In genomic region chr3:49358884-49359225, GRCh38 we compare ENCODE assay signal across 8 cellular contexts. TPM values are rescaled to one million over a fixed set of nuclear protein-coding genes. Genes with fewer than 3 reads are reported as not detected.
DNase-seq lines count a peak whose midpoint lies in the region; TF ChIP-seq lines count a peak whose summit lies in the region.

No MANE protein-coding gene starts in this region.

- peaks cover 21% of the 10 kb centered on the region for H3K4me1 Mint-ChIP-seq in activated CD4-positive, alpha-beta T cell treated with anti-CD3 and anti-CD28 coated beads, Interleukin-2, amount 10 ng/mL, durations not matched to agents 24 days and 14 days
- H3K4me1 Mint-ChIP-seq in endodermal cell, result peaks cover 10% of the 10 kb centered on the region

- peak overlapping the region; percentile 87 for H3K9ac ChIP-seq in OCI-LY3 (ENCODE audit: low read length)
- peak overlapping the region; percentile 49 for H3K9ac ChIP-seq in endodermal cell (ENCODE audit: extremely low read depth, low read length, poor library complexity, severe bottlenecking)

- H4K20me1 ChIP-seq in OCI-LY3 (ENCODE audit: insufficient read depth, low read length), result no peaks in the 10 kb centered on the region

- DNase-seq in activated CD4-positive, alpha-beta T cell treated with anti-CD3 and anti-CD28 coated beads, Interleukin-2, amount 10 ng/mL, durations not matched to agents 24 days and 14 days, result no peak
- DNase-seq in activated CD4-positive, alpha-beta T cell treated with anti-CD3 and anti-CD28 coated beads, Interleukin-2, amount 50 U/mL, for 48 hours, result no peak
- DNase-seq in endodermal cell, result no peak
- no peak for DNase-seq in ovary
- no peak for DNase-seq in LoVo (ENCODE audit: low spot score)
- no peak for DNase-seq in hypothalamus (lab: John Stamatoyannopoulos, UW)
- DNase-seq in SW480 (ENCODE audit: low spot score), result no peak

- H3K9me3 ChIP-seq in OCI-LY3 (ENCODE audit: insufficient read depth, low read length) (no peaks in the 10 kb centered on the region), endodermal cell (ENCODE audit: control insufficient read depth, low read length) (no peaks in the 10 kb centered on the region), ovary (no peaks in the 10 kb centered on the region)

- peak overlapping the region; percentile 95 for H3K4me3 Mint-ChIP-seq in activated CD4-positive, alpha-beta T cell treated with anti-CD3 and anti-CD28 coated beads, Interleukin-2, amount 10 ng/mL, durations not matched to agents 24 days and 14 days
- peak overlapping the region; percentile 94 for H3K4me3 Mint-ChIP-seq in endodermal cell

- WGBS in endodermal cell (ENCODE audit: insufficient coverage in 1 of 2, insufficient read length in 1 of 2), 2 experiments, result 83% methylated on average over 2 of the region's 3 CpGs; no CpG with 5 or more reads in 1 of the 2 experiments
- WGBS in ovary, 3 donors, result 37 to 38% (median 38%) methylated on average over 3 of the region's 3 CpGs

- H3K79me2 ChIP-seq in OCI-LY3 (ENCODE audit: low read length), result peaks cover 33% of the 10 kb centered on the region

- no peak overlapping the region; the same call in 1 of the 2 replicates for H2AFZ ChIP-seq in OCI-LY3 (ENCODE audit: low read depth, low read length)

- H3K27ac Mint-ChIP-seq in activated CD4-positive, alpha-beta T cell treated with anti-CD3 and anti-CD28 coated beads, Interleukin-2, amount 10 ng/mL, durations not matched to agents 24 days and 14 days, result peak overlapping the region; percentile 91
- H3K27ac Mint-ChIP-seq in endodermal cell, result peak overlapping the region; percentile 89

- H3K4me3 ChIP-seq in OCI-LY3 (ENCODE audit: low read length) (peak overlapping the region; percentile 99), endodermal cell (ENCODE audit: low read length) (peak overlapping the region; percentile 91), ovary (peak overlapping the region; percentile 71)

- H3K27ac ChIP-seq in OCI-LY3 (ENCODE audit: low read length) (peak overlapping the region; percentile 81), endodermal cell (ENCODE audit: low read depth, low read length) (peak overlapping the region; percentile 94), ovary (peak overlapping the region in 1 of 2 donors; percentile 73)

- TF ChIP-seq EP300 in ovary (IDR thresholded peaks at IDR 0.05), result no peak

- no peak for TF ChIP-seq POLR2A in ovary (IDR thresholded peaks at IDR 0.05)

- H3K27me3 Mint-ChIP-seq in activated CD4-positive, alpha-beta T cell treated with anti-CD3 and anti-CD28 coated beads, Interleukin-2, amount 10 ng/mL, durations not matched to agents 24 days and 14 days, result no peaks in the 10 kb centered on the region
- H3K27me3 Mint-ChIP-seq in endodermal cell (ENCODE audit: insufficient read depth), result no peaks in the 10 kb centered on the region

- H3K4me1 ChIP-seq in OCI-LY3 (ENCODE audit: low read length) (peaks cover 17% of the 10 kb centered on the region), endodermal cell (ENCODE audit: control insufficient read depth, insufficient read depth, low read length) (peaks cover 6% of the 10 kb centered on the region), ovary (ENCODE audit: insufficient read depth) (peaks cover 4% of the 10 kb centered on the region)

- intact Hi-C loops in activated CD4-positive, alpha-beta T cell treated with anti-CD3 and anti-CD28 coated beads, Interleukin-2, amount 10 ng/mL, durations not matched to agents 24 days and 14 days (cut with micrococcal nuclease), result loop anchor here (1.0 to 5.0 kb wide), 6 partner anchors 14 to 267 kb away; partner anchors contain the start of genes C3orf62, NICN1, QRICH1 and TCTA
- intact Hi-C loops in ovary (cut with DNase I), result loop anchor here in 2 of 4 donors (5.0 to 10.0 kb wide), 2 partner anchors 53 to 86 kb away; partner anchors contain the start of genes RHOA (in 1 of the 2) and TCTA (in 1 of the 2)

- H3K36me3 Mint-ChIP-seq in activated CD4-positive, alpha-beta T cell treated with anti-CD3 and anti-CD28 coated beads, Interleukin-2, amount 10 ng/mL, durations not matched to agents 24 days and 14 days (ENCODE audit: low read depth), result peaks cover 60% of the 10 kb centered on the region
- H3K36me3 Mint-ChIP-seq in endodermal cell (ENCODE audit: low read depth), result peaks cover 64% of the 10 kb centered on the region

- H3K9me3 Mint-ChIP-seq in activated CD4-positive, alpha-beta T cell treated with anti-CD3 and anti-CD28 coated beads, Interleukin-2, amount 10 ng/mL, durations not matched to agents 24 days and 14 days, result no peaks in the 10 kb centered on the region
- H3K9me3 Mint-ChIP-seq in endodermal cell, result peaks cover 3% of the 10 kb centered on the region

- H3K27me3 ChIP-seq in OCI-LY3 (ENCODE audit: low read depth, low read length) (no peaks in the 10 kb centered on the region), endodermal cell (ENCODE audit: control insufficient read depth, insufficient read depth, low read length, poor library complexity, severe bottlenecking) (no peaks in the 10 kb centered on the region), ovary (no peaks in the 10 kb centered on the region)

- H3K36me3 ChIP-seq in OCI-LY3 (replicated peaks; ENCODE audit: low read depth, low read length) (peaks cover 43% of the 10 kb centered on the region), endodermal cell (ENCODE audit: control insufficient read depth, insufficient read depth, low read length) (peaks cover 66% of the 10 kb centered on the region), ovary (no peaks in the 10 kb centered on the region)

- peak overlapping the region; percentile 94 for H3K4me2 ChIP-seq in OCI-LY3 (ENCODE audit: low read length)

- no peak for TF ChIP-seq CTCF in OCI-LY3 (IDR thresholded peaks at IDR 0.05; ENCODE audit: low read depth, low read length)
- TF ChIP-seq CTCF in endodermal cell (conservative IDR thresholded peaks at IDR 0.05), result no peak
- no peak for TF ChIP-seq CTCF in ovary (IDR thresholded peaks at IDR 0.05)

RNA-seq across cellular contexts. Expression of gene GPX1, which starts 0.7 kb away (rescaled TPM):
- total RNA-seq in activated CD4-positive, alpha-beta T cell treated with anti-CD3 and anti-CD28 coated beads, Interleukin-2, amount 10 ng/mL, durations not matched to agents 24 days and 14 days, result 190 and 200 TPM in 2 replicates
- total RNA-seq in endodermal cell, result 100 to 1,000 TPM; 178 to 195 TPM
- polyA plus RNA-seq in endodermal cell (2013, experiment 1 of 2), result 137 TPM
- polyA plus RNA-seq in endodermal cell (2013, experiment 2 of 2), result 132 TPM
- 100 to 1,000 TPM; 114 to 207 (median 152) TPM for total RNA-seq in ovary
- polyA plus RNA-seq in ovary, result 100 to 1,000 TPM in 1 of 2 donors, 10 to 100 TPM in 1; 28.1 to 192 TPM

RNA-seq across cellular contexts. Expression of gene USP4, which starts 19.0 kb away (rescaled TPM):
- 94.0 and 96.9 TPM in 2 replicates for total RNA-seq in activated CD4-positive, alpha-beta T cell treated with anti-CD3 and anti-CD28 coated beads, Interleukin-2, amount 10 ng/mL, durations not matched to agents 24 days and 14 days
- total RNA-seq in endodermal cell (10 to 100 TPM; 48.3 to 48.9 TPM), ovary (10 to 100 TPM; 12.5 to 71.7 (median 52.5) TPM)
- polyA plus RNA-seq in endodermal cell (2013, experiment 1 of 2), result 39.3 TPM
- 32.5 TPM for polyA plus RNA-seq in endodermal cell (2013, experiment 2 of 2)
- polyA plus RNA-seq in ovary, result 10 to 100 TPM; 27.2 to 76.5 TPM

RNA-seq across cellular contexts. Expression of gene RHOA, which starts 52.9 kb away (rescaled TPM):
- total RNA-seq in activated CD4-positive, alpha-beta T cell treated with anti-CD3 and anti-CD28 coated beads, Interleukin-2, amount 10 ng/mL, durations not matched to agents 24 days and 14 days, result 381 and 391 TPM in 2 replicates
- total RNA-seq in endodermal cell (100 to 1,000 TPM; 359 to 371 TPM), ovary (100 to 1,000 TPM; 293 to 563 (median 439) TPM)
- 416 TPM for polyA plus RNA-seq in endodermal cell (2013, experiment 1 of 2)
- 399 TPM for polyA plus RNA-seq in endodermal cell (2013, experiment 2 of 2)
- polyA plus RNA-seq in ovary, result 100 to 1,000 TPM; 297 to 878 TPM

RNA-seq across cellular contexts. Expression of gene TCTA, which starts 53.4 kb away (rescaled TPM):
- total RNA-seq in activated CD4-positive, alpha-beta T cell treated with anti-CD3 and anti-CD28 coated beads, Interleukin-2, amount 10 ng/mL, durations not matched to agents 24 days and 14 days, result 18.7 and 21.2 TPM in 2 replicates
- total RNA-seq in endodermal cell, result 10 to 100 TPM in 1 of 2 donors, 1 to 10 TPM in 1; 6.3 to 11.2 TPM
- polyA plus RNA-seq in endodermal cell (2013, experiment 1 of 2), result 8.1 TPM
- polyA plus RNA-seq in endodermal cell (2013, experiment 2 of 2), result 6.9 TPM
- total RNA-seq in ovary, result 10 to 100 TPM; 22.4 to 46.6 (median 28.3) TPM
- polyA plus RNA-seq in ovary, result 10 to 100 TPM; 31.2 to 63.0 TPM
